ENCODE assay signal across 8 cellular contexts in genomic region chr3:71226565-71227281, GRCh38.
DNase-seq lines count a peak whose midpoint lies in the region; ATAC-seq and TF ChIP-seq lines count a peak whose summit lies in the region.

No MANE protein-coding gene starts in this region.

- POLR2A ChIA-PET in CD8-positive, alpha-beta memory T cell (lab: Charles Lee) = interaction anchor here (0.6 to 1.1 kb wide), 2 partner anchors 10 to 14 kb away, joined by 3 to 8 read pairs; no protein-coding TSS in a partner anchor

- ATAC-seq in GM21717 (IDR thresholded peaks at IDR 0.05; ENCODE audit: unreplicated experiment) = peak; percentile 92
- ATAC-seq in stimulated activated effector memory CD8-positive, alpha-beta T cell treated with anti-CD3 and anti-CD28 coated beads, Interleukin-12 subunit alpha, Interleukin-12 subunit beta, amount 100 ng/mL, for 72 hours = peak; percentile 95

- peaks cover 39 to 63% (median 43%) of the 10 kb centered on the region in 3 donors for H3K4me1 Mint-ChIP-seq in CD8-positive, alpha-beta memory T cell
- H3K4me1 Mint-ChIP-seq in activated naive CD4-positive, alpha-beta T cell treated with anti-CD3 and anti-CD28 coated beads, Interleukin-2, amount 10 ng/mL, durations not matched to agents 7 days and 5 days = peaks cover 56% of the 10 kb centered on the region
- peaks cover 49% of the 10 kb centered on the region for H3K4me1 Mint-ChIP-seq in stimulated activated effector memory CD8-positive, alpha-beta T cell treated with anti-CD3 and anti-CD28 coated beads, Interleukin-12 subunit alpha, Interleukin-12 subunit beta, amount 100 ng/mL, for 72 hours

- H3K4me2 ChIP-seq in OCI-LY3 (ENCODE audit: low read length) = peak overlapping the region; percentile 99

- peak overlapping the region; percentile 88 for H3K9ac ChIP-seq in OCI-LY3 (ENCODE audit: low read length)

- no peaks in the 10 kb centered on the region for H4K20me1 ChIP-seq in OCI-LY3 (ENCODE audit: insufficient read depth, low read length)

- no peak for TF ChIP-seq CTCF in OCI-LY3 (IDR thresholded peaks at IDR 0.05; ENCODE audit: low read depth, low read length)

- H3K4me1 ChIP-seq in CD8-positive, alpha-beta memory T cell (ENCODE audit: insufficient read depth, low read length) = peaks cover 60% of the 10 kb centered on the region
- H3K4me1 ChIP-seq in OCI-LY3 (ENCODE audit: low read length) = peaks cover 64% of the 10 kb centered on the region

- H3K27me3 ChIP-seq in CD8-positive, alpha-beta memory T cell (ENCODE audit: insufficient read depth, low read length, poor library complexity, severe bottlenecking) = no peaks in the 10 kb centered on the region
- no peaks in the 10 kb centered on the region for H3K27me3 ChIP-seq in OCI-LY3 (ENCODE audit: low read depth, low read length)

- H3K27me3 Mint-ChIP-seq in CD8-positive, alpha-beta memory T cell = peaks cover 0 to 2% of the 10 kb centered on the region in 2 donors
- H3K27me3 Mint-ChIP-seq in activated naive CD4-positive, alpha-beta T cell treated with anti-CD3 and anti-CD28 coated beads, Interleukin-2, amount 10 ng/mL, durations not matched to agents 7 days and 5 days = peaks cover 22% of the 10 kb centered on the region

- peak overlapping the region; percentile 84 to 96 (median 92) for H3K27ac Mint-ChIP-seq in CD8-positive, alpha-beta memory T cell
- peak overlapping the region; percentile 92 for H3K27ac Mint-ChIP-seq in activated naive CD4-positive, alpha-beta T cell treated with anti-CD3 and anti-CD28 coated beads, Interleukin-2, amount 10 ng/mL, durations not matched to agents 7 days and 5 days
- H3K27ac Mint-ChIP-seq in stimulated activated effector memory CD8-positive, alpha-beta T cell treated with anti-CD3 and anti-CD28 coated beads, Interleukin-12 subunit alpha, Interleukin-12 subunit beta, amount 100 ng/mL, for 72 hours = peak overlapping the region; percentile 97

- H2AFZ ChIP-seq in OCI-LY3 (ENCODE audit: low read depth, low read length) = peak overlapping the region; percentile 81

- no peaks in the 10 kb centered on the region for H3K79me2 ChIP-seq in OCI-LY3 (ENCODE audit: low read length)

- H3K36me3 Mint-ChIP-seq in CD8-positive, alpha-beta memory T cell = peaks cover 4 to 8% (median 5%) of the 10 kb centered on the region in 3 donors
- H3K36me3 Mint-ChIP-seq in activated naive CD4-positive, alpha-beta T cell treated with anti-CD3 and anti-CD28 coated beads, Interleukin-2, amount 10 ng/mL, durations not matched to agents 7 days and 5 days = peaks cover 4% of the 10 kb centered on the region
- peaks cover 12% of the 10 kb centered on the region for H3K36me3 Mint-ChIP-seq in stimulated activated effector memory CD8-positive, alpha-beta T cell treated with anti-CD3 and anti-CD28 coated beads, Interleukin-12 subunit alpha, Interleukin-12 subunit beta, amount 100 ng/mL, for 72 hours

- no peaks in the 10 kb centered on the region for H3K9me3 ChIP-seq in CD8-positive, alpha-beta memory T cell (ENCODE audit: low read length)
- H3K9me3 ChIP-seq in OCI-LY3 (ENCODE audit: insufficient read depth, low read length) = no peaks in the 10 kb centered on the region

- peaks cover 0 to 6% (median 0%) of the 10 kb centered on the region in 5 donors for H3K9me3 Mint-ChIP-seq in CD8-positive, alpha-beta memory T cell
- no peaks in the 10 kb centered on the region for H3K9me3 Mint-ChIP-seq in activated naive CD4-positive, alpha-beta T cell treated with anti-CD3 and anti-CD28 coated beads, Interleukin-2, amount 10 ng/mL, durations not matched to agents 7 days and 5 days
- peaks cover 3% of the 10 kb centered on the region for H3K9me3 Mint-ChIP-seq in stimulated activated effector memory CD8-positive, alpha-beta T cell treated with anti-CD3 and anti-CD28 coated beads, Interleukin-12 subunit alpha, Interleukin-12 subunit beta, amount 100 ng/mL, for 72 hours

- H3K4me3 ChIP-seq in CD8-positive, alpha-beta memory T cell (ENCODE audit: low read length) = peak overlapping the region; percentile 44
- H3K4me3 ChIP-seq in OCI-LY3 (ENCODE audit: low read length) = peak overlapping the region; percentile 83

- H3K36me3 ChIP-seq in CD8-positive, alpha-beta memory T cell (ENCODE audit: insufficient read depth, low read length) = no peaks in the 10 kb centered on the region
- H3K36me3 ChIP-seq in OCI-LY3 (replicated peaks; ENCODE audit: low read depth, low read length) = no peaks in the 10 kb centered on the region

- peak overlapping the region; percentile 40 for H3K27ac ChIP-seq in CD8-positive, alpha-beta memory T cell (ENCODE audit: low read depth, low read length)
- H3K27ac ChIP-seq in OCI-LY3 (ENCODE audit: low read length) = peak overlapping the region; percentile 83

- peak overlapping the region; percentile 41 to 89 (median 83) for H3K4me3 Mint-ChIP-seq in CD8-positive, alpha-beta memory T cell
- H3K4me3 Mint-ChIP-seq in activated naive CD4-positive, alpha-beta T cell treated with anti-CD3 and anti-CD28 coated beads, Interleukin-2, amount 10 ng/mL, durations not matched to agents 7 days and 5 days = peak overlapping the region; percentile 76
- H3K4me3 Mint-ChIP-seq in stimulated activated effector memory CD8-positive, alpha-beta T cell treated with anti-CD3 and anti-CD28 coated beads, Interleukin-12 subunit alpha, Interleukin-12 subunit beta, amount 100 ng/mL, for 72 hours = peak overlapping the region; percentile 63

- DNase-seq in CD8-positive, alpha-beta memory T cell = peak; percentile 52 to 88 (median 70)
- DNase-seq in activated naive CD4-positive, alpha-beta T cell treated with anti-CD3 and anti-CD28 coated beads, Interleukin-2, amount 10 ng/mL, durations not matched to agents 7 days and 5 days = peak; percentile 85
- DNase-seq in medulla oblongata (ENCODE audit: extremely low spot score) = peak; percentile 60
- peak; percentile 82 to 98 for DNase-seq in stimulated activated effector memory CD8-positive, alpha-beta T cell treated with anti-CD3 and anti-CD28 coated beads, Interleukin-12 subunit alpha, Interleukin-12 subunit beta, amount 100 ng/mL, for 72 hours (ENCODE audit: low spot score in 2 of 2)
- DNase-seq in DMS 273 (lab: John Stamatoyannopoulos, UW; ENCODE audit: unreplicated experiment) = no peak
- no peak for DNase-seq in NCI-H2171 treated with DMSO at 0.1 percent for 48 hours (lab: John Stamatoyannopoulos, UW)

- CTCF ChIA-PET in CD8-positive, alpha-beta memory T cell (lab: Charles Lee) = no interaction called here
- CTCF ChIA-PET in activated naive CD4-positive, alpha-beta T cell treated with anti-CD3 and anti-CD28 coated beads, Interleukin-2, amount 10 ng/mL, durations not matched to agents 7 days and 5 days (lab: Charles Lee) = interaction anchor here (1.1 kb wide), 1 partner anchor 220 kb away, joined by 3 read pairs; no protein-coding TSS in a partner anchor

Comparison
In these comparisons a context has a peak if more than half of its experiments do, and no peak if none do; other contexts are left out.
1. DNase-seq: peak in CD8-positive, alpha-beta memory T cell (5 of 5), activated naive CD4-positive, alpha-beta T cell treated with anti-CD3 and anti-CD28 coated beads, Interleukin-2, amount 10 ng/mL, durations not matched to agents 7 days and 5 days (single experiment), medulla oblongata (single experiment) and stimulated activated effector memory CD8-positive, alpha-beta T cell treated with anti-CD3 and anti-CD28 coated beads, Interleukin-12 subunit alpha, Interleukin-12 subunit beta, amount 100 ng/mL, for 72 hours (2 of 2); none in DMS 273 (single experiment) and NCI-H2171 treated with DMSO at 0.1 percent for 48 hours (single experiment).
2. Peak in every context shown above with its lines, with median percentiles within 50 percentile points of each other: H3K27ac Mint-ChIP-seq and H3K4me3 Mint-ChIP-seq.